Comparison of ENCODE assay signal across 9 cellular contexts in the genomic region with DNA sequence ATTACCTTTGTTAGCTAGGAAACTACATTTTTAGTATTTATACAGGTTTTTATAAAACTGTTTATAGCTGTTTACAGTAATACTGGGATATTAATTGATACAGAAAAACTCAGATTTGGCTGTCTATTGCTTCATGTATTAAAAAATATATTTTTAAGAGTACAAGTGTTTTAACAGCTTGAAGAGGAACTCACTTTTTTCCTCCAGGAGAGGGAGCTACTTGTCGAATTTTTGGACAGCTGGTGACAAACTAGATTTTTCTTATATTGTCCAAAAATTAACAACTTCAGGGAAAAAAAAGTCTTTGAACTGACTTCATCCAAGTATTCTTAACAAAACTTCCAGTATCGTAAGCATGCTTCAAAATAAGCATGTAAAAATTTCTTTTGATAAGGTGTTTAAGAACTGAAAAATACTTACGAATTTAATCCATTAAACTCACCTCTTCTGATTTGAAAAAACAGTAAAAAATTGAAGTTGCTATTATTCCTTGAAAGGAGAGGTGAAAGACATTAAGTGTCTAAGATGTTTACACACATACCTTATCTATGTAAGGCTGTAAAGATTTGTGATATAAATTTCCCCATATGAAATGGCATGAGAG. TPM values are rescaled to one million over a fixed set of nuclear protein-coding genes. Genes with fewer than 3 reads are reported as not detected.
DNase-seq lines count a peak whose midpoint lies in the region; TF ChIP-seq lines count a peak whose summit lies in the region.
"Had no signal": no experiment of that assay in that cellular context is flagged by ENCODE, and none has a peak within 500 bp of the region (broad histone marks: within the 10 kb centered on the region; RNA-seq: fewer than 3 reads in every experiment).

No MANE protein-coding gene starts in this region.

- H3K23ac ChIP-seq in neuronal stem cell (ENCODE audit: low read depth, low read length, poor library complexity) = no peak overlapping the region

- H3K36me3 ChIP-seq in H7 (replicated peaks; ENCODE audit: control insufficient read depth, insufficient read depth, low read length) (no peaks in the 10 kb centered on the region), OCI-LY1 (ENCODE audit: insufficient read depth, low read length) (no peaks in the 10 kb centered on the region), endocrine pancreas (ENCODE audit: control insufficient read depth, insufficient read depth, low read length) (no peaks in the 10 kb centered on the region), neuronal stem cell (replicated peaks in 1 of 2; ENCODE audit: control insufficient read depth in 2 of 2, insufficient read depth in 2 of 2, low read length in 2 of 2) (no peaks in the 10 kb centered on the region)

- H3K4me1 ChIP-seq in OCI-LY1 (ENCODE audit: insufficient read depth, low read length, severe bottlenecking) (peaks cover 50% of the 10 kb centered on the region), endocrine pancreas (ENCODE audit: control insufficient read depth, insufficient read depth, low read length) (no peaks in the 10 kb centered on the region), neuronal stem cell (ENCODE audit: control insufficient read depth in 2 of 2, insufficient read depth in 1 of 2, low read depth in 1 of 2, low read length in 2 of 2) (peaks cover 2 to 3% of the 10 kb centered on the region in 2 donors)

- peak overlapping the region; percentile 82 for H3K9ac ChIP-seq in OCI-LY1 (ENCODE audit: low read length)
- no peak overlapping the region for H3K9ac ChIP-seq in endocrine pancreas (ENCODE audit: control insufficient read depth, insufficient read depth, low read length)
- H3K9ac ChIP-seq in neuronal stem cell (ENCODE audit: low read depth, low read length, poor library complexity) = no peak overlapping the region

- H3K9me3 ChIP-seq in OCI-LY1 (ENCODE audit: low read length) = no peaks in the 10 kb centered on the region
- H3K9me3 ChIP-seq in endocrine pancreas (ENCODE audit: control insufficient read depth, low read length) = no peaks in the 10 kb centered on the region
- H3K9me3 ChIP-seq in neuronal stem cell (replicated peaks in 1 of 2; ENCODE audit: control insufficient read depth in 2 of 2, insufficient read depth in 1 of 2, low read depth in 1 of 2, low read length in 2 of 2) = no peaks in the 10 kb centered on the region

- H3F3A ChIP-seq in OCI-LY1 (ENCODE audit: insufficient read depth, low read length) = no peaks in the 10 kb centered on the region

- H3K4me2 ChIP-seq in OCI-LY1 (ENCODE audit: low read length) (peak overlapping the region; percentile 65), neuronal stem cell (ENCODE audit: insufficient read depth, low read length, poor library complexity, severe bottlenecking) (no peak overlapping the region)

- H3K27ac ChIP-seq in OCI-LY1 (ENCODE audit: low read depth, low read length, poor library complexity, severe bottlenecking) = no peak overlapping the region
- H3K27ac ChIP-seq in neuronal stem cell (replicated peaks; ENCODE audit: low read length) = no peak overlapping the region

- CTCF ChIA-PET in activated CD4-positive, alpha-beta T cell treated with anti-CD3 and anti-CD28 coated beads, Interleukin-2, amount 10 ng/mL, durations not matched to agents 7 days and 5 days (lab: Charles Lee) = interaction anchor here (0.8 to 1.0 kb wide), 2 partner anchors 8 to 12 kb away, joined by 3 to 4 read pairs; no protein-coding TSS in a partner anchor

- no peaks in the 10 kb centered on the region for H3K36me3 Mint-ChIP-seq in activated CD4-positive, alpha-beta T cell treated with anti-CD3 and anti-CD28 coated beads, Interleukin-2, amount 10 ng/mL, durations not matched to agents 7 days and 5 days (ENCODE audit: low read depth)

- no peak overlapping the region for H4K8ac ChIP-seq in neuronal stem cell (ENCODE audit: low read depth, low read length)

- H3K79me1 ChIP-seq in neuronal stem cell (ENCODE audit: low read depth, low read length) = peaks cover 6% of the 10 kb centered on the region

- H3K4me3 Mint-ChIP-seq in activated CD4-positive, alpha-beta T cell treated with anti-CD3 and anti-CD28 coated beads, Interleukin-2, amount 10 ng/mL, durations not matched to agents 7 days and 5 days = no peak overlapping the region

- H2BK15ac ChIP-seq in neuronal stem cell (ENCODE audit: low read length) = no peak overlapping the region

- H2BK5ac ChIP-seq in neuronal stem cell (ENCODE audit: low read length) = no peak overlapping the region

- POLR2A ChIA-PET in activated CD4-positive, alpha-beta T cell treated with anti-CD3 and anti-CD28 coated beads, Interleukin-2, amount 10 ng/mL, durations not matched to agents 7 days and 5 days (lab: Charles Lee) = no interaction called here

- H3K4ac ChIP-seq in neuronal stem cell (ENCODE audit: low read length) = no peak overlapping the region

- DNase-seq in AML-193 (lab: John Stamatoyannopoulos, UW) (peak; percentile 60 to 66), H7 (peak; percentile 16), neuronal stem cell (ENCODE audit: low spot score) (peak; percentile 12), GM19238 (ENCODE audit: insufficient read length, low spot score) (no peak), HuH-7.5 (ENCODE audit: low spot score) (no peak)
- no peak for DNase-seq in activated CD4-positive, alpha-beta T cell treated with anti-CD3 and anti-CD28 coated beads, Interleukin-2, amount 10 ng/mL, durations not matched to agents 7 days and 5 days

- no peak overlapping the region for H2AK5ac ChIP-seq in neuronal stem cell (ENCODE audit: low read depth, low read length)

- H3K4me3 ChIP-seq in H7 (ENCODE audit: insufficient read depth, low read depth, low read length) = no peak overlapping the region
- H3K4me3 ChIP-seq in OCI-LY1 (ENCODE audit: low read depth, low read length, poor library complexity, severe bottlenecking) = peak overlapping the region; percentile 77
- H3K4me3 ChIP-seq in endocrine pancreas (ENCODE audit: control insufficient read depth, insufficient read depth, low read length) = peak overlapping the region; percentile 65
- H3K4me3 ChIP-seq in neuronal stem cell (ENCODE audit: low read length in 2 of 2) = no peak overlapping the region
- H3K4me3 ChIP-seq: lung had no signal

- peaks cover 68% of the 10 kb centered on the region for H3K79me2 ChIP-seq in OCI-LY1 (ENCODE audit: insufficient read depth, low read length)

- no CpG with 5 or more reads among the region's 3 CpGs for WGBS in neuronal stem cell (ENCODE audit: extremely low coverage in 2 of 2, insufficient read length in 2 of 2, insufficient replicate concordance in 1 of 2), 2 donors

- H4K20me1 ChIP-seq in OCI-LY1 (ENCODE audit: insufficient read depth, low read length) = peaks cover 4% of the 10 kb centered on the region; the same call in 1 of the 2 replicates

- H3K27me3 ChIP-seq in H7 (ENCODE audit: control insufficient read depth, insufficient read depth, low read length) = no peaks in the 10 kb centered on the region
- no peaks in the 10 kb centered on the region for H3K27me3 ChIP-seq in OCI-LY1 (ENCODE audit: insufficient read depth, low read length)
- H3K27me3 ChIP-seq in endocrine pancreas (ENCODE audit: control insufficient read depth, insufficient read depth, low read length) = no peaks in the 10 kb centered on the region
- no peaks in the 10 kb centered on the region for H3K27me3 ChIP-seq in neuronal stem cell (ENCODE audit: control insufficient read depth in 3 of 3, insufficient read depth in 3 of 3, low read depth in 1 of 3, low read length in 3 of 3)

- H3K9me3 Mint-ChIP-seq in activated CD4-positive, alpha-beta T cell treated with anti-CD3 and anti-CD28 coated beads, Interleukin-2, amount 10 ng/mL, durations not matched to agents 7 days and 5 days = no peaks in the 10 kb centered on the region

- H3K27me3 Mint-ChIP-seq in activated CD4-positive, alpha-beta T cell treated with anti-CD3 and anti-CD28 coated beads, Interleukin-2, amount 10 ng/mL, durations not matched to agents 7 days and 5 days = no peaks in the 10 kb centered on the region

- H2BK120ac ChIP-seq in neuronal stem cell (ENCODE audit: low read depth, low read length) = no peak overlapping the region

- H2BK12ac ChIP-seq in neuronal stem cell (ENCODE audit: low read length) = no peak overlapping the region

- H3K4me1 Mint-ChIP-seq in activated CD4-positive, alpha-beta T cell treated with anti-CD3 and anti-CD28 coated beads, Interleukin-2, amount 10 ng/mL, durations not matched to agents 7 days and 5 days = peaks cover 34% of the 10 kb centered on the region

- H4K91ac ChIP-seq in neuronal stem cell (ENCODE audit: low read depth, low read length, poor library complexity) = no peak overlapping the region

- no peak overlapping the region for H3K18ac ChIP-seq in neuronal stem cell (ENCODE audit: low read length)

- no peaks in the 10 kb centered on the region for H3K9me2 ChIP-seq in OCI-LY1 (ENCODE audit: low read depth, low read length)

- TF ChIP-seq CTCF in OCI-LY1 (IDR thresholded peaks at IDR 0.05; ENCODE audit: low read length) = peak; percentile 74

- H3K14ac ChIP-seq in neuronal stem cell (ENCODE audit: low read length) = no peak overlapping the region

- H2AFZ ChIP-seq in OCI-LY1 (ENCODE audit: low read length) (no peak overlapping the region), neuronal stem cell (ENCODE audit: low read length) (no peak overlapping the region)

- no peak overlapping the region for H3K27ac Mint-ChIP-seq in activated CD4-positive, alpha-beta T cell treated with anti-CD3 and anti-CD28 coated beads, Interleukin-2, amount 10 ng/mL, durations not matched to agents 7 days and 5 days

RNA-seq across cellular contexts. Expression of a gene that starts 4.0 kb away (rescaled TPM):
- total RNA-seq in H7 (2014; rRNA removed; shearing (Covaris generic)) = 58.9 and 89.9 TPM in 2 replicates
- polyA plus RNA-seq in neuronal stem cell (2013, experiment 1 of 2) = 23.7 TPM
- polyA plus RNA-seq in neuronal stem cell (2013, experiment 2 of 2) = 25.4 TPM
- 10 to 100 TPM; 22.4 to 24.8 TPM for total RNA-seq in activated CD4-positive, alpha-beta T cell treated with anti-CD3 and anti-CD28 coated beads, Interleukin-2, amount 10 ng/mL, durations not matched to agents 7 days and 5 days

Comparison
In these comparisons a context has a peak if more than half of its experiments do, and no peak if none do; other contexts are left out.
1. DNase-seq: peak in AML-193 (2 of 2), H7 (single experiment) and neuronal stem cell (single experiment); none in GM19238 (single experiment), HuH-7.5 (single experiment) and activated CD4-positive, alpha-beta T cell treated with anti-CD3 and anti-CD28 coated beads, Interleukin-2, amount 10 ng/mL, durations not matched to agents 7 days and 5 days (single experiment).
2. H3K4me3 ChIP-seq: peak in OCI-LY1 (single experiment) and endocrine pancreas (single experiment); none in H7 (single experiment) and neuronal stem cell (0 of 2).